ENCODE assay signal across 26 cellular contexts in the genomic region with DNA sequence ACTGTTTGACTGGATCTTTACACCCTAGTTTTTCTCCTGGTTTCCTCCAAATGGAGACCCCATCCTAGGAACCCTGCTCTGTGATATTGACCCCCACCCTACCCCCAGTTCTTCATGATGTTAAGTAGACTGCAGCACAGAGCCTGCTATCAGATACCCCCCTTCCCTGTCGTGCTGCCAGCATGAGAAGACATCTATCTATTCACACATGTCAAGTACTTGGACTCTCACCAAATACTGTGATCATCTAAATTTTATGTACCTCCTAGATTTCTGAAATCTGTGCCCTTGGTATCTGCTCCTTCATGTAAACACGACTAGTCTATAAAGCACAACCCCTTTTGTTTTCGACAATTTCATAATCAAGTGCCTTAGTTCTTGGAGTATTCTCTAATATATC. TPM values are rescaled to one million over a fixed set of nuclear protein-coding genes. Genes with fewer than 3 reads are reported as not detected.
DNase-seq lines count a peak whose midpoint lies in the region; FAIRE-seq and TF ChIP-seq lines count a peak whose summit lies in the region.
"Had no signal": no experiment of that assay in that cellular context is flagged by ENCODE, and none has a peak within 500 bp of the region (broad histone marks: within the 10 kb centered on the region; RNA-seq: fewer than 3 reads in every experiment).

No MANE protein-coding gene starts in this region.

- H3K4me1 ChIP-seq in BLaER1 treated with 17β-estradiol and CSF1 and Interleukin-3, amounts not matched to agents 10 nM and 100 nM = peaks cover 6 to 35% (median 17%) of the 10 kb centered on the region in 10 experiments
- H3K4me1 ChIP-seq in SJCRH30 (no peaks in the 10 kb centered on the region), osteoblast (ENCODE audit: insufficient read depth, low read length) (peaks cover 18% of the 10 kb centered on the region)

- H3K27me3 Mint-ChIP-seq in osteocyte (ENCODE audit: unreplicated experiment) = no peaks in the 10 kb centered on the region
- H3K27me3 Mint-ChIP-seq: activated T-helper 17 cell treated with anti-CD3 and anti-CD28 coated beads, Interleukin-2, amount 50 U/mL, for 72 hours; CD4-positive, alpha-beta T cell had no signal

- peak overlapping the region in 7 of 11 experiments; percentile 31 to 69 (median 49); a peak in 14 of 22 replicates for H3K27ac ChIP-seq in BLaER1 treated with 17β-estradiol and CSF1 and Interleukin-3, amounts not matched to agents 10 nM and 100 nM
- H3K27ac ChIP-seq in SJCRH30 (no peak overlapping the region), osteoblast (ENCODE audit: low read depth, low read length) (no peak overlapping the region)
- H3K27ac ChIP-seq: coronary artery, SJSA1 had no signal

- peaks cover 0 to 8% (median 4%) of the 10 kb centered on the region in 11 experiments; a peak in 6 of 22 replicates for H3K9me3 ChIP-seq in BLaER1 treated with 17β-estradiol and CSF1 and Interleukin-3, amounts not matched to agents 10 nM and 100 nM (replicated peaks in 1 of 11)
- H3K9me3 ChIP-seq in SJCRH30 (replicated peaks) (no peaks in the 10 kb centered on the region), osteoblast (ENCODE audit: low read depth, low read length) (no peaks in the 10 kb centered on the region)
- H3K9me3 ChIP-seq: SJSA1 had no signal

- H3K27me3 ChIP-seq in BLaER1 treated with 17β-estradiol and CSF1 and Interleukin-3, amounts not matched to agents 10 nM and 100 nM = no peaks in the 10 kb centered on the region
- no peaks in the 10 kb centered on the region for H3K27me3 ChIP-seq in SJCRH30
- H3K27me3 ChIP-seq in H7 (ENCODE audit: control insufficient read depth, insufficient read depth, low read length) = no peaks in the 10 kb centered on the region
- no peaks in the 10 kb centered on the region for H3K27me3 ChIP-seq in osteoblast (ENCODE audit: insufficient read depth, low read length)
- H3K27me3 ChIP-seq: SJSA1 had no signal

- peaks cover 58% of the 10 kb centered on the region for H3K4me1 Mint-ChIP-seq in osteocyte (ENCODE audit: unreplicated experiment)

- H3K9ac ChIP-seq in BLaER1 treated with 17β-estradiol and CSF1 and Interleukin-3, amounts not matched to agents 10 nM and 100 nM = peak overlapping the region in 2 of 11 experiments; percentile 20 to 52; a peak in 2 of 22 replicates

- H3K79me2 ChIP-seq in osteoblast (ENCODE audit: insufficient read depth, low read length) = peaks cover 98% of the 10 kb centered on the region

- no peak for DNase-seq in HTR-8/SVneo (ENCODE audit: insufficient read length, low spot score)
- peak; percentile 51 for DNase-seq in NCI-H446 treated with DMSO at 0.1 percent for 48 hours (lab: John Stamatoyannopoulos, UW)
- DNase-seq in osteocyte (ENCODE audit: extremely low spot score, unreplicated experiment) = no peak
- DNase-seq in SJCRH30 = no peak
- no peak for DNase-seq in H7
- no peak for DNase-seq in osteoblast (ENCODE audit: insufficient read length, low spot score, missing footprints)
- DNase-seq: activated CD4-positive, alpha-beta T cell treated with anti-CD3 and anti-CD28 coated beads, Interleukin-2, amount 50 U/mL, for 48 hours; activated naive CD4-positive, alpha-beta T cell treated with anti-CD3 and anti-CD28 coated beads, Interleukin-2, amount 50 U/mL, for 16 hours; amniotic stem cell; CD4-positive, alpha-beta T cell; effector memory CD4-positive, alpha-beta T cell; head of caudate nucleus; NCI-H2107; stimulated activated CD4-positive, alpha-beta T cell treated with anti-CD3 and anti-CD28 coated beads, Interleukin-4, amount 100 ng/mL, for 4 hours; stimulated activated naive CD4-positive, alpha-beta T cell had no signal

- H3K4me3 Mint-ChIP-seq in osteocyte (ENCODE audit: unreplicated experiment) = no peak overlapping the region
- H3K4me3 Mint-ChIP-seq: activated T-helper 17 cell treated with anti-CD3 and anti-CD28 coated beads, Interleukin-2, amount 50 U/mL, for 72 hours; CD4-positive, alpha-beta T cell; nephron; T-helper 1 cell treated with Interleukin-12 subunit alpha and Interleukin-12 subunit beta and Interleukin-4 antibody, amounts not matched to agents 30 μg/mL and 1 μg/mL, for 36 hours had no signal

- H3K9me3 Mint-ChIP-seq in osteocyte (ENCODE audit: unreplicated experiment) = no peaks in the 10 kb centered on the region
- H3K9me3 Mint-ChIP-seq: activated T-helper 17 cell treated with anti-CD3 and anti-CD28 coated beads, Interleukin-2, amount 50 U/mL, for 72 hours; CD4-positive, alpha-beta T cell; nephron; T-helper 1 cell treated with Interleukin-12 subunit alpha and Interleukin-12 subunit beta and Interleukin-4 antibody, amounts not matched to agents 30 μg/mL and 1 μg/mL, for 36 hours had no signal

- no peak for TF ChIP-seq CTCF in osteocyte (IDR thresholded peaks at IDR 0.05)
- no peak for TF ChIP-seq CTCF in osteoblast (IDR thresholded peaks at IDR 0.05; ENCODE audit: extremely low read depth, low read depth, low read length)

- H3K4me2 ChIP-seq in BLaER1 treated with 17β-estradiol and CSF1 and Interleukin-3, amounts not matched to agents 10 nM and 100 nM = peak overlapping the region in 8 of 11 experiments; percentile 24 to 60 (median 47); a peak in 16 of 22 replicates
- no peak overlapping the region for H3K4me2 ChIP-seq in osteoblast (ENCODE audit: insufficient read depth, low read length)

- peak overlapping the region; percentile 8 for H3K27ac Mint-ChIP-seq in osteocyte (ENCODE audit: unreplicated experiment)
- H3K27ac Mint-ChIP-seq: activated T-helper 17 cell treated with anti-CD3 and anti-CD28 coated beads, Interleukin-2, amount 50 U/mL, for 72 hours; CD4-positive, alpha-beta T cell; nephron; T-helper 1 cell treated with Interleukin-12 subunit alpha and Interleukin-12 subunit beta and Interleukin-4 antibody, amounts not matched to agents 30 μg/mL and 1 μg/mL, for 36 hours had no signal

- H2AFZ ChIP-seq in osteoblast (ENCODE audit: low read length) = no peak overlapping the region

- FAIRE-seq in HTR-8/SVneo (lab: Jason Lieb, UNC) = peak; percentile 16
- FAIRE-seq: bronchial epithelial cell, H1, TTC549, urothelium cell line had no signal

- H3K36me3 Mint-ChIP-seq in osteocyte (ENCODE audit: unreplicated experiment) = peaks cover 42% of the 10 kb centered on the region

- no peak overlapping the region for H3K4me3 ChIP-seq in BLaER1 treated with 17β-estradiol and CSF1 and Interleukin-3, amounts not matched to agents 10 nM and 100 nM
- H3K4me3 ChIP-seq in SJCRH30 (no peak overlapping the region), H7 (ENCODE audit: insufficient read depth, low read depth, low read length) (no peak overlapping the region), osteoblast (ENCODE audit: insufficient read depth, low read length) (no peak overlapping the region)
- H3K4me3 ChIP-seq: coronary artery, lung, SJSA1 had no signal

- H4K20me1 ChIP-seq in BLaER1 treated with 17β-estradiol and CSF1 and Interleukin-3, amounts not matched to agents 10 nM and 100 nM = no peaks in the 10 kb centered on the region
- peaks cover 21% of the 10 kb centered on the region for H4K20me1 ChIP-seq in osteoblast (ENCODE audit: insufficient read depth, low read length)

- H3K36me3 ChIP-seq in BLaER1 treated with 17β-estradiol and CSF1 and Interleukin-3, amounts not matched to agents 10 nM and 100 nM = no peaks in the 10 kb centered on the region
- H3K36me3 ChIP-seq in SJCRH30 (peaks cover 11% of the 10 kb centered on the region; the same call in 1 of the 2 replicates), H7 (replicated peaks; ENCODE audit: control insufficient read depth, insufficient read depth, low read length) (peaks cover 2% of the 10 kb centered on the region; the same call in 1 of the 2 replicates), osteoblast (ENCODE audit: insufficient read depth, low read length) (peaks cover 38% of the 10 kb centered on the region)

RNA-seq across cellular contexts. Expression of gene FERMT2, which starts 38.9 kb away (rescaled TPM):
- total RNA-seq in osteocyte = 302 and 304 TPM in 2 replicates
- total RNA-seq in SJCRH30 (2014; rRNA removed; shearing (Covaris generic)) = 62.5 and 65.3 TPM in 2 replicates
- total RNA-seq in H7 (2014; rRNA removed; shearing (Covaris generic)) = 148 and 150 TPM in 2 replicates
- 220 and 280 TPM in 2 replicates for total RNA-seq in osteoblast

Comparison
In these comparisons a context has a peak if more than half of its experiments do, and no peak if none do; other contexts are left out.
1. H3K27ac ChIP-seq: peak in BLaER1 treated with 17β-estradiol and CSF1 and Interleukin-3, amounts not matched to agents 10 nM and 100 nM (7 of 11); none in SJCRH30 (single experiment) and osteoblast (single experiment).